12 cellular contexts compared by ENCODE assay signal in genomic region chr11:96114178-96115070, GRCh38.
DNase-seq lines count a peak whose midpoint lies in the region; TF ChIP-seq lines count a peak whose summit lies in the region.
"Had no signal": no experiment of that assay in that cellular context is flagged by ENCODE, and none has a peak within 500 bp of the region (broad histone marks: within the 10 kb centered on the region; RNA-seq: fewer than 3 reads in every experiment).

No MANE protein-coding gene starts in this region.

- peaks cover 6% of the 10 kb centered on the region for H3K9me3 Mint-ChIP-seq in activated CD4-positive, alpha-beta T cell treated with anti-CD3 and anti-CD28 coated beads, Interleukin-2, amount 10 ng/mL, durations not matched to agents 24 days and 14 days

- no peak for DNase-seq in activated CD4-positive, alpha-beta T cell treated with anti-CD3 and anti-CD28 coated beads, Interleukin-2, amount 10 ng/mL, durations not matched to agents 24 days and 14 days
- no peak for DNase-seq in activated CD4-positive, alpha-beta T cell treated with anti-CD3 and anti-CD28 coated beads, Interleukin-2, amount 50 U/mL, for 4 hours
- peak; percentile 61 for DNase-seq in M059J (ENCODE audit: low read depth)
- DNase-seq in epithelial cell of esophagus (ENCODE audit: low read depth) = peak; percentile 80
- DNase-seq in NCI-H1694 (lab: John Stamatoyannopoulos, UW) = no peak
- no peak for DNase-seq in occipital lobe (lab: John Stamatoyannopoulos, UW)
- DNase-seq in NCI-H774 (lab: John Stamatoyannopoulos, UW) = no peak
- DNase-seq: activated CD8-positive, alpha-beta memory T cell treated with anti-CD3 and anti-CD28 coated beads, Interleukin-2, amount 10 ng/mL, durations not matched to agents 7 days and 5 days; glutamatergic neuron; NCI-H2081 treated with DMSO at 0.1 percent for 48 hours had no signal

- H3K36me3 ChIP-seq in stomach smooth muscle (ENCODE audit: control insufficient read depth in 2 of 2, insufficient read depth in 2 of 2, low read length in 2 of 2) = no peaks in the 10 kb centered on the region

- H3K27ac ChIP-seq in stomach smooth muscle (ENCODE audit: low read length) = peak overlapping the region; percentile 33
- H3K27ac ChIP-seq: HL-60 had no signal

- TF ChIP-seq CTCF in epithelial cell of esophagus (IDR thresholded peaks at IDR 0.05; ENCODE audit: insufficient read depth, low read depth, low read length, missing control alignments) = no peak

- H3K9me3 ChIP-seq in stomach smooth muscle (ENCODE audit: control insufficient read depth in 2 of 2, low read length in 2 of 2) = no peaks in the 10 kb centered on the region

- intact Hi-C loops in activated CD4-positive, alpha-beta T cell treated with anti-CD3 and anti-CD28 coated beads, Interleukin-2, amount 10 ng/mL, durations not matched to agents 24 days and 14 days (cut with micrococcal nuclease) = loop anchor here (5.0 kb wide), 1 partner anchor 37 kb away; no protein-coding TSS in a partner anchor

- no peaks in the 10 kb centered on the region for H3K27me3 Mint-ChIP-seq in activated CD4-positive, alpha-beta T cell treated with anti-CD3 and anti-CD28 coated beads, Interleukin-2, amount 10 ng/mL, durations not matched to agents 24 days and 14 days
- H3K27me3 Mint-ChIP-seq: activated CD8-positive, alpha-beta memory T cell treated with anti-CD3 and anti-CD28 coated beads, Interleukin-2, amount 10 ng/mL, durations not matched to agents 7 days and 5 days had no signal

- H3K27me3 ChIP-seq in stomach smooth muscle (ENCODE audit: control insufficient read depth in 1 of 2, insufficient read depth in 2 of 2, low read length in 2 of 2) = no peaks in the 10 kb centered on the region

- H3K4me3 ChIP-seq in epithelial cell of esophagus (ENCODE audit: low read length) (no peak overlapping the region), stomach smooth muscle (ENCODE audit: low read length in 2 of 2) (no peak overlapping the region)

- no peak overlapping the region for H3K9ac ChIP-seq in stomach smooth muscle (ENCODE audit: low read length in 2 of 2)

- H3K4me1 Mint-ChIP-seq in activated CD4-positive, alpha-beta T cell treated with anti-CD3 and anti-CD28 coated beads, Interleukin-2, amount 10 ng/mL, durations not matched to agents 24 days and 14 days = peaks cover 21% of the 10 kb centered on the region

- H3K4me3 Mint-ChIP-seq in activated CD4-positive, alpha-beta T cell treated with anti-CD3 and anti-CD28 coated beads, Interleukin-2, amount 10 ng/mL, durations not matched to agents 24 days and 14 days = no peak overlapping the region
- H3K4me3 Mint-ChIP-seq: activated CD8-positive, alpha-beta memory T cell treated with anti-CD3 and anti-CD28 coated beads, Interleukin-2, amount 10 ng/mL, durations not matched to agents 7 days and 5 days had no signal

- peaks cover 17% of the 10 kb centered on the region for H3K36me3 Mint-ChIP-seq in activated CD4-positive, alpha-beta T cell treated with anti-CD3 and anti-CD28 coated beads, Interleukin-2, amount 10 ng/mL, durations not matched to agents 24 days and 14 days (ENCODE audit: low read depth)

- peaks cover 15% of the 10 kb centered on the region for H3K4me1 ChIP-seq in stomach smooth muscle (ENCODE audit: control insufficient read depth, insufficient read depth, low read length)

- peak overlapping the region; percentile 68 for H3K27ac Mint-ChIP-seq in activated CD4-positive, alpha-beta T cell treated with anti-CD3 and anti-CD28 coated beads, Interleukin-2, amount 10 ng/mL, durations not matched to agents 24 days and 14 days
- H3K27ac Mint-ChIP-seq: activated CD8-positive, alpha-beta memory T cell treated with anti-CD3 and anti-CD28 coated beads, Interleukin-2, amount 10 ng/mL, durations not matched to agents 7 days and 5 days had no signal

Comparison
In these comparisons a context has a peak if more than half of its experiments do, and no peak if none do; other contexts are left out.
1. DNase-seq: peak in M059J (single experiment) and epithelial cell of esophagus (single experiment); none in activated CD4-positive, alpha-beta T cell treated with anti-CD3 and anti-CD28 coated beads, Interleukin-2, amount 10 ng/mL, durations not matched to agents 24 days and 14 days (single experiment), activated CD4-positive, alpha-beta T cell treated with anti-CD3 and anti-CD28 coated beads, Interleukin-2, amount 50 U/mL, for 4 hours (0 of 2), NCI-H1694 (single experiment), occipital lobe (single experiment) and NCI-H774 (single experiment).